Comparison of ENCODE assay signal across 9 cellular contexts in genomic region chr5:53262348-53262970, GRCh38.
A peak's percentile ranks its signal among the peaks of the same experiment; 100 is the strongest.
DNase-seq lines count a peak whose midpoint lies in the region; ATAC-seq and TF ChIP-seq lines count a peak whose summit lies in the region.
"Had no signal": no experiment of that assay in that cellular context is flagged by ENCODE, and none has a peak within 500 bp of the region (broad histone marks: within the 10 kb centered on the region; RNA-seq: fewer than 3 reads in every experiment).

No MANE protein-coding gene starts in this region.

- H3K27me3 Mint-ChIP-seq in T-helper 17 cell, result peaks cover 14% of the 10 kb centered on the region

- H3K36me3 Mint-ChIP-seq in T-helper 17 cell (ENCODE audit: low read depth), result no peaks in the 10 kb centered on the region

- no peak overlapping the region for H3K27ac ChIP-seq in cardiac muscle cell

- H3K9me3 ChIP-seq in cardiac muscle cell (ENCODE audit: low read depth) (no peaks in the 10 kb centered on the region), T-helper 17 cell (ENCODE audit: control insufficient read depth, low read length, poor library complexity, severe bottlenecking) (no peaks in the 10 kb centered on the region)

- no peak overlapping the region for H3K27ac Mint-ChIP-seq in T-helper 17 cell

- ATAC-seq in T-helper 17 cell, result no peak
- no peak for ATAC-seq in GM19324 (IDR thresholded peaks at IDR 0.05; ENCODE audit: low FRiP score, unreplicated experiment)

- in situ Hi-C loops in SK-MEL-5 (cut with HindIII; ENCODE audit: low pct_unique_long_range_greater_than_20kb, low sequenced_read_pairs), result no loop called here

- no peaks in the 10 kb centered on the region for H3K4me1 Mint-ChIP-seq in T-helper 17 cell

- DNase-seq in cardiac muscle cell (ENCODE audit: low read depth in 1 of 2, low spot score in 1 of 2), result peak; percentile 16 to 80
- no peak for DNase-seq in cardiac septum (ENCODE audit: low spot score)
- peak; percentile 64 for DNase-seq in SK-MEL-5 (ENCODE audit: low read depth, low spot score)
- peak; percentile 41 for DNase-seq in glomerular endothelial cell (ENCODE audit: extremely low read depth, low read depth, low spot score)
- no peak for DNase-seq in NCI-H1105 (lab: John Stamatoyannopoulos, UW)
- no peak for DNase-seq in GM19238 (ENCODE audit: insufficient read length, low spot score)
- no peak for DNase-seq in T-helper 17 cell
- DNase-seq: stimulated activated CD4-positive, alpha-beta T cell treated with anti-CD3 and anti-CD28 coated beads, Interleukin-4, amount 100 ng/mL, for 1 hour had no signal

- no peaks in the 10 kb centered on the region for H3K4me1 ChIP-seq in cardiac muscle cell (ENCODE audit: low read depth)

- peak; percentile 73 for TF ChIP-seq CTCF in cardiac muscle cell (IDR thresholded peaks at IDR 0.05; ENCODE audit: low read depth, low read length)

- H3K36me3 ChIP-seq in cardiac muscle cell, result no peaks in the 10 kb centered on the region

- H3K4me3 Mint-ChIP-seq in T-helper 17 cell, result no peak overlapping the region

- intact Hi-C loops in cardiac septum (cut with DNase I), result loop anchor here (10.0 kb wide), 2 partner anchors 162 to 952 kb away; no protein-coding TSS in a partner anchor

- H3K27me3 ChIP-seq in cardiac muscle cell, result no peaks in the 10 kb centered on the region

- no peak overlapping the region for H3K4me3 ChIP-seq in cardiac muscle cell

Comparison
In these comparisons a context has a peak if more than half of its experiments do, and no peak if none do; other contexts are left out.
1. DNase-seq: peak in cardiac muscle cell (2 of 2), SK-MEL-5 (single experiment) and glomerular endothelial cell (single experiment); none in cardiac septum (single experiment), NCI-H1105 (single experiment), GM19238 (single experiment) and T-helper 17 cell (0 of 3).